14 cellular contexts compared by ENCODE assay signal in genomic region chr3:51382076-51382745, GRCh38.
"Had no signal": no experiment of that assay in that cellular context is flagged by ENCODE, and none has a peak within 500 bp of the region (broad histone marks: within the 10 kb centered on the region; RNA-seq: fewer than 3 reads in every experiment).

No MANE protein-coding gene starts in this region.

- H3K9me3 Mint-ChIP-seq: activated CD4-positive, alpha-beta T cell treated with anti-CD3 and anti-CD28 coated beads, Interleukin-2, amount 10 ng/mL, durations not matched to agents 24 days and 14 days; mesothelial cell of epicardium had no signal

- H3K36me3 Mint-ChIP-seq: mesothelial cell of epicardium had no signal

- DNase-seq: activated CD4-positive, alpha-beta T cell treated with anti-CD3 and anti-CD28 coated beads, Interleukin-2, amount 10 ng/mL, durations not matched to agents 24 days and 14 days; activated gamma-delta T cell treated with Interleukin-2 at 50 U/mL for 16 hours; foreskin melanocyte; left ventricle myocardium superior; small intestine; T-helper 9 cell; thyroid gland had no signal

- H3K27me3 Mint-ChIP-seq: activated CD4-positive, alpha-beta T cell treated with anti-CD3 and anti-CD28 coated beads, Interleukin-2, amount 10 ng/mL, durations not matched to agents 24 days and 14 days; progenitor cell of endocrine pancreas had no signal

- H3K27ac Mint-ChIP-seq: activated CD4-positive, alpha-beta T cell treated with anti-CD3 and anti-CD28 coated beads, Interleukin-2, amount 10 ng/mL, durations not matched to agents 24 days and 14 days; mesothelial cell of epicardium; progenitor cell of endocrine pancreas had no signal

- H3K27ac ChIP-seq: cardiac muscle cell, neutrophil, thyroid gland, vagina, VCaP had no signal

- H3K36me3 ChIP-seq: cardiac muscle cell, neutrophil, vagina had no signal

- H3K4me3 ChIP-seq: cardiac muscle cell, thyroid gland, vagina had no signal

- H3K9me3 ChIP-seq: neutrophil, thyroid gland, vagina had no signal

- ATAC-seq: left ventricle myocardium superior, right cardiac atrium had no signal

- H3K27me3 ChIP-seq: cardiac muscle cell, neutrophil, thyroid gland, vagina had no signal
